Comparison of ENCODE assay signal across 9 cellular contexts in the genomic region with DNA sequence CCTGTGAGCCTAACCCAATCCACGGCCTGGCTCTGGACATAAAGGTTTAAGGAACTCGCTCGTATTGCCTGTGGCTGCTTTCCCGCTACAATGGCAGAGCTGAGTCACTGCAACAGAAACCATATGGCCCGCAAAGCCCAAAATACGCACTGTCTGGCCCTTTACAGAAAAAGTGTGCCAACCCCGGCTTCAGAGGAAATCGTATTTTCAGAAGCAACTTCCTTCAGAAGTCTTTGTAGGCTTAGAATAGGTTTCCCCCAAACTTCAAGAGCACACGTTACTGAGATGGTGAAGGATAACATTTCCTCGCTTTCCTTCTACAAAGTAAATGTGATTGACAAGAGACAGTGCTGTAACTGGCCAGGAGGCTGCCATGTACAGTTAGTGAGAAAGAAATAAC. TPM values are rescaled to one million over a fixed set of nuclear protein-coding genes. Genes with fewer than 3 reads are reported as not detected.
DNase-seq lines count a peak whose midpoint lies in the region; ATAC-seq and TF ChIP-seq lines count a peak whose summit lies in the region.
"Had no signal": no experiment of that assay in that cellular context is flagged by ENCODE, and none has a peak within 500 bp of the region (broad histone marks: within the 10 kb centered on the region; RNA-seq: fewer than 3 reads in every experiment).

No MANE protein-coding gene starts in this region.

- peak; percentile 66 to 76 for DNase-seq in activated CD4-positive, alpha-beta T cell treated with anti-CD3 and anti-CD28 coated beads, Interleukin-2, amount 50 U/mL, for 48 hours
- DNase-seq in dorsolateral prefrontal cortex: peak in 6 of 10 donors; percentile 40 to 68 (median 57)
- peak; percentile 21 for DNase-seq in stimulated activated CD8-positive, alpha-beta memory T cell treated with anti-CD3 and anti-CD28 coated beads, Interleukin-7, amount 100 ng/mL, for 24 hours (ENCODE audit: low read depth)
- DNase-seq in middle frontal gyrus (ENCODE audit: extremely low spot score, low spot score): no peak
- DNase-seq in SW480 (ENCODE audit: low spot score): no peak
- DNase-seq: psoas muscle had no signal

- H3K36me3 ChIP-seq in KOPT-K1 (ENCODE audit: insufficient read depth, low read length): no peaks in the 10 kb centered on the region

- H3K27me3 ChIP-seq in dorsolateral prefrontal cortex: no peaks in the 10 kb centered on the region

- no peaks in the 10 kb centered on the region for H3K9me3 ChIP-seq in KOPT-K1 (ENCODE audit: insufficient read depth, low read length, poor library complexity, severe bottlenecking)
- H3K9me3 ChIP-seq: psoas muscle had no signal

- H3K4me3 ChIP-seq in dorsolateral prefrontal cortex: no peak overlapping the region
- H3K4me3 ChIP-seq: psoas muscle had no signal

- intact Hi-C loops in dorsolateral prefrontal cortex (cut with DNase I): no loop called here

- ATAC-seq in GM21723 (IDR thresholded peaks at IDR 0.05; ENCODE audit: unreplicated experiment) (no peak), HG03045 (IDR thresholded peaks at IDR 0.05; ENCODE audit: unreplicated experiment) (no peak)
- ATAC-seq: psoas muscle had no signal

- no peak for TF ChIP-seq CTCF in dorsolateral prefrontal cortex (IDR thresholded peaks at IDR 0.05 in 54 of 56, conservative IDR thresholded peaks at IDR 0.05 in 2 of 56; ENCODE audit: low read depth in 1 of 56, partially characterized antibody in 56 of 56)

- peak overlapping the region; percentile 72 for H3K27ac ChIP-seq in KOPT-K1 (ENCODE audit: low read depth, low read length, poor library complexity, severe bottlenecking)
- peak overlapping the region in 3 of 59 donors; percentile 0 to 38 (median 22) for H3K27ac ChIP-seq in dorsolateral prefrontal cortex
- H3K27ac ChIP-seq: psoas muscle had no signal

RNA-seq across cellular contexts. Expression of gene TESC, which starts 34.8 kb away (rescaled TPM):
- 10 to 100 TPM; 12.2 to 65.0 (median 37.1) TPM for total RNA-seq in dorsolateral prefrontal cortex

RNA-seq across cellular contexts. Expression of gene FBXO21, which starts 56.2 kb away (rescaled TPM):
- 100 to 1,000 TPM in 16 of 120 experiments, 10 to 100 TPM in 104; 55.8 to 117 (median 87.1) TPM for total RNA-seq in dorsolateral prefrontal cortex

Comparison
In these comparisons a context has a peak if more than half of its experiments do, and no peak if none do; other contexts are left out.
1. DNase-seq: peak in activated CD4-positive, alpha-beta T cell treated with anti-CD3 and anti-CD28 coated beads, Interleukin-2, amount 50 U/mL, for 48 hours (2 of 2), dorsolateral prefrontal cortex (6 of 10) and stimulated activated CD8-positive, alpha-beta memory T cell treated with anti-CD3 and anti-CD28 coated beads, Interleukin-7, amount 100 ng/mL, for 24 hours (single experiment); none in middle frontal gyrus (single experiment) and SW480 (single experiment).